ENCODE assay signal across 22 cellular contexts in the genomic region with DNA sequence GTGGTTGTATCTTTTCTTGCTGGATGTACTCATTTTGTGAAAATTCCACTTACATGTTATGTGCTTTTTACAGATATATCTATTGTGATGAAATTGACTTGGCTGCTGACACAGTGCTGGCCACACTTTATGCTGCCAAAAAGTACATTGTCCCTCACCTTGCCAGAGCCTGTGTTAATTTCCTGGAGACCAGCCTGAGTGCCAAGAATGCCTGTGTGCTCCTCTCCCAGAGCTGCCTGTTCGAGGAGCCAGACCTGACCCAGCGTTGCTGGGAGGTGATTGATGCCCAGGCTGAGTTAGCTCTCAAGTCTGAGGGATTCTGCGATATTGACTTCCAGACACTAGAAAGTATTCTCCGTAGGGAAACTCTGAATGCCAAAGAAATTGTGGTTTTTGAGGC.
"Had no signal": no experiment of that assay in that cellular context is flagged by ENCODE, and none has a peak within 500 bp of the region (broad histone marks: within the 10 kb centered on the region; RNA-seq: fewer than 3 reads in every experiment).

No MANE protein-coding gene starts in this region.

- H3K9me3 Mint-ChIP-seq: activated CD4-positive, alpha-beta T cell treated with anti-CD3 and anti-CD28 coated beads, Interleukin-2, amount 10 ng/mL, durations not matched to agents 24 days and 14 days; activated CD8-positive, alpha-beta T cell treated with anti-CD3 and anti-CD28 coated beads for 36 hours; activated naive CD4-positive, alpha-beta T cell treated with anti-CD3 and anti-CD28 coated beads, Interleukin-2, amount 10 ng/mL, durations not matched to agents 7 days and 5 days; brain; endodermal cell; T-cell; T-helper 2 cell treated with Interferon-gamma antibody and Interleukin-4, amounts not matched to agents 5 μg/mL and 100 μg/mL, for 36 hours; type B pancreatic cell had no signal

- H3K27ac Mint-ChIP-seq: activated CD4-positive, alpha-beta T cell treated with anti-CD3 and anti-CD28 coated beads, Interleukin-2, amount 10 ng/mL, durations not matched to agents 24 days and 14 days; activated CD8-positive, alpha-beta memory T cell treated with anti-CD3 and anti-CD28 coated beads, Interleukin-2, amount 10 ng/mL, durations not matched to agents 7 days and 5 days; activated CD8-positive, alpha-beta T cell treated with anti-CD3 and anti-CD28 coated beads for 36 hours; activated naive CD4-positive, alpha-beta T cell treated with anti-CD3 and anti-CD28 coated beads, Interleukin-2, amount 10 ng/mL, durations not matched to agents 7 days and 5 days; endodermal cell; T-cell; T-helper 2 cell treated with Interferon-gamma antibody and Interleukin-4, amounts not matched to agents 5 μg/mL and 100 μg/mL, for 36 hours; type B pancreatic cell had no signal

- H3K4me1 ChIP-seq: colonic mucosa had no signal

- DNase-seq: activated CD4-positive, alpha-beta T cell treated with anti-CD3 and anti-CD28 coated beads, Interleukin-2, amount 10 ng/mL, durations not matched to agents 24 days and 14 days; activated CD8-positive, alpha-beta memory T cell treated with anti-CD3 and anti-CD28 coated beads, Interleukin-2, amount 10 ng/mL, durations not matched to agents 7 days and 5 days; activated CD8-positive, alpha-beta T cell treated with anti-CD3 and anti-CD28 coated beads for 36 hours; activated effector memory CD4-positive, alpha-beta T cell treated with anti-CD3 and anti-CD28 coated beads, Interleukin-2, amount 50 U/mL, for 16 hours; activated naive CD4-positive, alpha-beta T cell treated with anti-CD3 and anti-CD28 coated beads, Interleukin-2, amount 10 ng/mL, durations not matched to agents 7 days and 5 days; activated T-cell treated with anti-CD3 and anti-CD28 coated beads for 4 hours; colonic mucosa; endodermal cell; esophagus squamous epithelium; gastrocnemius medialis; islet precursor cell; left lung; mammary epithelial cell; stimulated activated CD4-positive, alpha-beta T cell treated with anti-CD3 and anti-CD28 coated beads, Interleukin-4, amount 100 ng/mL, for 1 hour; stimulated activated naive CD4-positive, alpha-beta T cell; T-cell had no signal

- H3K27me3 Mint-ChIP-seq: activated CD4-positive, alpha-beta T cell treated with anti-CD3 and anti-CD28 coated beads, Interleukin-2, amount 10 ng/mL, durations not matched to agents 24 days and 14 days; activated CD8-positive, alpha-beta memory T cell treated with anti-CD3 and anti-CD28 coated beads, Interleukin-2, amount 10 ng/mL, durations not matched to agents 7 days and 5 days; activated CD8-positive, alpha-beta T cell treated with anti-CD3 and anti-CD28 coated beads for 36 hours; activated naive CD4-positive, alpha-beta T cell treated with anti-CD3 and anti-CD28 coated beads, Interleukin-2, amount 10 ng/mL, durations not matched to agents 7 days and 5 days; T-cell; type B pancreatic cell had no signal

- H3K36me3 ChIP-seq: colonic mucosa, thoracic aorta had no signal

- ATAC-seq: activated CD4-positive, CD25-positive, alpha-beta regulatory T cell treated with anti-CD3 and anti-CD28 coated beads, Interleukin-2, amount 50 U/mL, for 24 hours; activated CD8-positive, alpha-beta memory T cell treated with anti-CD3 and anti-CD28 coated beads, Interleukin-2, amount 10 ng/mL, durations not matched to agents 7 days and 5 days; activated CD8-positive, alpha-beta T cell treated with anti-CD3 and anti-CD28 coated beads for 36 hours; gastrocnemius medialis; left lung; T-cell had no signal

- H3K27ac ChIP-seq: colonic mucosa, esophagus squamous epithelium, gastrocnemius medialis, left lung, thoracic aorta, VCaP had no signal

- H3K36me3 Mint-ChIP-seq: activated CD8-positive, alpha-beta memory T cell treated with anti-CD3 and anti-CD28 coated beads, Interleukin-2, amount 10 ng/mL, durations not matched to agents 7 days and 5 days; activated naive CD4-positive, alpha-beta T cell treated with anti-CD3 and anti-CD28 coated beads, Interleukin-2, amount 10 ng/mL, durations not matched to agents 7 days and 5 days had no signal

- H3K4me3 ChIP-seq: colonic mucosa, esophagus squamous epithelium, gastrocnemius medialis, left lung, thoracic aorta had no signal

- H3K9me3 ChIP-seq: colonic mucosa, esophagus squamous epithelium, gastrocnemius medialis, left lung, thoracic aorta had no signal

- H3K27me3 ChIP-seq: colonic mucosa, esophagus squamous epithelium, gastrocnemius medialis, left lung had no signal

- H3K4me1 Mint-ChIP-seq: activated CD8-positive, alpha-beta memory T cell treated with anti-CD3 and anti-CD28 coated beads, Interleukin-2, amount 10 ng/mL, durations not matched to agents 7 days and 5 days; activated naive CD4-positive, alpha-beta T cell treated with anti-CD3 and anti-CD28 coated beads, Interleukin-2, amount 10 ng/mL, durations not matched to agents 7 days and 5 days had no signal

- H3K4me3 Mint-ChIP-seq: activated CD4-positive, alpha-beta T cell treated with anti-CD3 and anti-CD28 coated beads, Interleukin-2, amount 10 ng/mL, durations not matched to agents 24 days and 14 days; activated CD8-positive, alpha-beta memory T cell treated with anti-CD3 and anti-CD28 coated beads, Interleukin-2, amount 10 ng/mL, durations not matched to agents 7 days and 5 days; activated CD8-positive, alpha-beta T cell treated with anti-CD3 and anti-CD28 coated beads for 36 hours; activated naive CD4-positive, alpha-beta T cell treated with anti-CD3 and anti-CD28 coated beads, Interleukin-2, amount 10 ng/mL, durations not matched to agents 7 days and 5 days; endodermal cell; T-cell; T-helper 2 cell treated with Interferon-gamma antibody and Interleukin-4, amounts not matched to agents 5 μg/mL and 100 μg/mL, for 36 hours; type B pancreatic cell had no signal
